In genomic region chr7:130925136-130925794, GRCh38 we compare ENCODE assay signal across 1 cellular context.
TF ChIP-seq lines count a peak whose summit lies in the region.

No MANE protein-coding gene starts in this region.

TF ChIP-seq in K562, 482 proteins besides CTCF, POLR2A, EP300 and RAD21 (continued from another document and continues in another):
- TF ChIP-seq, protein P1, sequence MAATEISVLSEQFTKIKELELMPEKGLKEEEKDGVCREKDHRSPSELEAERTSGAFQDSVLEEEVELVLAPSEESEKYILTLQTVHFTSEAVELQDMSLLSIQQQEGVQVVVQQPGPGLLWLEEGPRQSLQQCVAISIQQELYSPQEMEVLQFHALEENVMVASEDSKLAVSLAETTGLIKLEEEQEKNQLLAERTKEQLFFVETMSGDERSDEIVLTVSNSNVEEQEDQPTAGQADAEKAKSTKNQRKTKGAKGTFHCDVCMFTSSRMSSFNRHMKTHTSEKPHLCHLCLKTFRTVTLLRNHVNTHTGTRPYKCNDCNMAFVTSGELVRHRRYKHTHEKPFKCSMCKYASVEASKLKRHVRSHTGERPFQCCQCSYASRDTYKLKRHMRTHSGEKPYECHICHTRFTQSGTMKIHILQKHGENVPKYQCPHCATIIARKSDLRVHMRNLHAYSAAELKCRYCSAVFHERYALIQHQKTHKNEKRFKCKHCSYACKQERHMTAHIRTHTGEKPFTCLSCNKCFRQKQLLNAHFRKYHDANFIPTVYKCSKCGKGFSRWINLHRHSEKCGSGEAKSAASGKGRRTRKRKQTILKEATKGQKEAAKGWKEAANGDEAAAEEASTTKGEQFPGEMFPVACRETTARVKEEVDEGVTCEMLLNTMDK (IDR thresholded peaks at IDR 0.05; ENCODE audit: borderline replicate concordance, insufficient read depth, low read depth, low read length, poor library complexity, severe bottlenecking) = no peak
- TF ChIP-seq ZNF76 (CRISPR knock-in tag; IDR thresholded peaks at IDR 0.05; ENCODE audit: borderline replicate concordance) = no peak
- TF ChIP-seq PHB2 (IDR thresholded peaks at IDR 0.05; ENCODE audit: low read depth) = no peak
- no peak for TF ChIP-seq ZFX (CRISPR knock-in tag; IDR thresholded peaks at IDR 0.05)
- no peak for TF ChIP-seq ZNF644 (tag; IDR thresholded peaks at IDR 0.05; ENCODE audit: low read depth)
- no peak for TF ChIP-seq GABPA (tag; conservative IDR thresholded peaks at IDR 0.05; ENCODE audit: low read depth)
- TF ChIP-seq ZNF124 (CRISPR knock-in tag; IDR thresholded peaks at IDR 0.05) = no peak
- TF ChIP-seq SMAD1 (IDR thresholded peaks at IDR 0.05; ENCODE audit: low read depth, low read length, partially characterized antibody) = no peak
- no peak for TF ChIP-seq ILF3 (IDR thresholded peaks at IDR 0.05; ENCODE audit: borderline replicate concordance)
- no peak for TF ChIP-seq GATAD2A (IDR thresholded peaks at IDR 0.05)
- TF ChIP-seq PHTF2 (CRISPR knock-in tag; IDR thresholded peaks at IDR 0.05) = no peak
- TF ChIP-seq, protein P2, sequence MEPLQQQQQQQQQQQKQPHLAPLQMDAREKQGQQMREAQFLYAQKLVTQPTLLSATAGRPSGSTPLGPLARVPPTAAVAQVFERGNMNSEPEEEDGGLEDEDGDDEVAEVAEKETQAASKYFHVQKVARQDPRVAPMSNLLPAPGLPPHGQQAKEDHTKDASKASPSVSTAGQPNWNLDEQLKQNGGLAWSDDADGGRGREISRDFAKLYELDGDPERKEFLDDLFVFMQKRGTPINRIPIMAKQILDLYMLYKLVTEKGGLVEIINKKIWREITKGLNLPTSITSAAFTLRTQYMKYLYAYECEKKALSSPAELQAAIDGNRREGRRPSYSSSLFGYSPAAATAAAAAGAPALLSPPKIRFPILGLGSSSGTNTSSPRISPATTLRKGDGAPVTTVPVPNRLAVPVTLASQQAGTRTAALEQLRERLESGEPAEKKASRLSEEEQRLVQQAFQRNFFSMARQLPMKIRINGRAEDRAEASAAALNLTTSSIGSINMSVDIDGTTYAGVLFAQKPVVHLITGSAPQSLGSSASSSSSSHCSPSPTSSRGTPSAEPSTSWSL (CRISPR knock-in tag; IDR thresholded peaks at IDR 0.05; ENCODE audit: borderline replicate concordance) = no peak
- TF ChIP-seq, protein P3, sequence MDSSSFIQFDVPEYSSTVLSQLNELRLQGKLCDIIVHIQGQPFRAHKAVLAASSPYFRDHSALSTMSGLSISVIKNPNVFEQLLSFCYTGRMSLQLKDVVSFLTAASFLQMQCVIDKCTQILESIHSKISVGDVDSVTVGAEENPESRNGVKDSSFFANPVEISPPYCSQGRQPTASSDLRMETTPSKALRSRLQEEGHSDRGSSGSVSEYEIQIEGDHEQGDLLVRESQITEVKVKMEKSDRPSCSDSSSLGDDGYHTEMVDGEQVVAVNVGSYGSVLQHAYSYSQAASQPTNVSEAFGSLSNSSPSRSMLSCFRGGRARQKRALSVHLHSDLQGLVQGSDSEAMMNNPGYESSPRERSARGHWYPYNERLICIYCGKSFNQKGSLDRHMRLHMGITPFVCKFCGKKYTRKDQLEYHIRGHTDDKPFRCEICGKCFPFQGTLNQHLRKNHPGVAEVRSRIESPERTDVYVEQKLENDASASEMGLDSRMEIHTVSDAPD (CRISPR knock-in tag; IDR thresholded peaks at IDR 0.05) = no peak
- TF ChIP-seq THAP12 (CRISPR knock-in tag; IDR thresholded peaks at IDR 0.05) = no peak
- TF ChIP-seq NCOA1 (IDR thresholded peaks at IDR 0.05; ENCODE audit: low read depth) = peak; percentile 52; the same call in 1 of the 2 replicates
- no peak for TF ChIP-seq KDM5B (IDR thresholded peaks at IDR 0.05; ENCODE audit: insufficient replicate concordance, low read depth, low read length)
- TF ChIP-seq MTA3 (IDR thresholded peaks at IDR 0.05; ENCODE audit: borderline replicate concordance) = no peak
- TF ChIP-seq MAFF (IDR thresholded peaks at IDR 0.05; ENCODE audit: low read length) = peak; percentile 55; the same call in 1 of the 2 replicates
- TF ChIP-seq ZNF280A (IDR thresholded peaks at IDR 0.05; ENCODE audit: low read depth, partially characterized antibody) = no peak
- no peak for TF ChIP-seq ZNF584 (CRISPR knock-in tag; IDR thresholded peaks at IDR 0.05; ENCODE audit: low read depth)
- TF ChIP-seq XRCC5 (IDR thresholded peaks at IDR 0.05; ENCODE audit: low read depth, low read length) = no peak
- TF ChIP-seq NR4A1 (CRISPR knock-in tag; IDR thresholded peaks at IDR 0.05) = no peak
- no peak for TF ChIP-seq NR4A1 (tag; IDR thresholded peaks at IDR 0.05)
- no peak for TF ChIP-seq ZNF165 (CRISPR knock-in tag; IDR thresholded peaks at IDR 0.05; ENCODE audit: borderline replicate concordance)
- TF ChIP-seq ZNF561 (CRISPR knock-in tag; conservative IDR thresholded peaks at IDR 0.05) = no peak
- no peak for TF ChIP-seq TBL1XR1 (IDR thresholded peaks at IDR 0.05; ENCODE audit: low read length in 2 of 2)
- TF ChIP-seq JUND (IDR thresholded peaks at IDR 0.05; ENCODE audit: borderline replicate concordance, low read depth, low read length) = no peak
- TF ChIP-seq JUND (tag; IDR thresholded peaks at IDR 0.05; ENCODE audit: borderline replicate concordance, low read depth, low read length) = 0 out of 3 replicates have a peak, but pooled peaks have one; percentile 18
- TF ChIP-seq IRF2 (CRISPR knock-in tag; IDR thresholded peaks at IDR 0.05) = no peak
- TF ChIP-seq, protein P4, sequence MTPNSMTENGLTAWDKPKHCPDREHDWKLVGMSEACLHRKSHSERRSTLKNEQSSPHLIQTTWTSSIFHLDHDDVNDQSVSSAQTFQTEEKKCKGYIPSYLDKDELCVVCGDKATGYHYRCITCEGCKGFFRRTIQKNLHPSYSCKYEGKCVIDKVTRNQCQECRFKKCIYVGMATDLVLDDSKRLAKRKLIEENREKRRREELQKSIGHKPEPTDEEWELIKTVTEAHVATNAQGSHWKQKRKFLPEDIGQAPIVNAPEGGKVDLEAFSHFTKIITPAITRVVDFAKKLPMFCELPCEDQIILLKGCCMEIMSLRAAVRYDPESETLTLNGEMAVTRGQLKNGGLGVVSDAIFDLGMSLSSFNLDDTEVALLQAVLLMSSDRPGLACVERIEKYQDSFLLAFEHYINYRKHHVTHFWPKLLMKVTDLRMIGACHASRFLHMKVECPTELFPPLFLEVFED (CRISPR knock-in tag; conservative IDR thresholded peaks at IDR 0.05) = no peak
- no peak for TF ChIP-seq USF2 (CRISPR knock-in tag; IDR thresholded peaks at IDR 0.05)
- no peak for TF ChIP-seq HEY1 (CRISPR knock-in tag; IDR thresholded peaks at IDR 0.05; ENCODE audit: borderline replicate concordance)
- TF ChIP-seq BRD4 (IDR thresholded peaks at IDR 0.05) = no peak
- TF ChIP-seq, protein P5, sequence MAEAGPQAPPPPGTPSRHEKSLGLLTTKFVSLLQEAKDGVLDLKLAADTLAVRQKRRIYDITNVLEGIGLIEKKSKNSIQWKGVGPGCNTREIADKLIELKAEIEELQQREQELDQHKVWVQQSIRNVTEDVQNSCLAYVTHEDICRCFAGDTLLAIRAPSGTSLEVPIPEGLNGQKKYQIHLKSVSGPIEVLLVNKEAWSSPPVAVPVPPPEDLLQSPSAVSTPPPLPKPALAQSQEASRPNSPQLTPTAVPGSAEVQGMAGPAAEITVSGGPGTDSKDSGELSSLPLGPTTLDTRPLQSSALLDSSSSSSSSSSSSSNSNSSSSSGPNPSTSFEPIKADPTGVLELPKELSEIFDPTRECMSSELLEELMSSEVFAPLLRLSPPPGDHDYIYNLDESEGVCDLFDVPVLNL (CRISPR knock-in tag; IDR thresholded peaks at IDR 0.05; ENCODE audit: low read depth) = no peak
- TF ChIP-seq NONO (IDR thresholded peaks at IDR 0.05; ENCODE audit: low read depth in 2 of 2, low read length in 1 of 2) = no peak
- TF ChIP-seq BCOR (IDR thresholded peaks at IDR 0.05) = 0 out of 2 replicates have a peak, but pooled peaks have one; percentile 28
- no peak for TF ChIP-seq ZNF12 (CRISPR knock-in tag; IDR thresholded peaks at IDR 0.05)
- no peak for TF ChIP-seq WHSC1 (IDR thresholded peaks at IDR 0.05; ENCODE audit: low read length)
- TF ChIP-seq, protein P6, sequence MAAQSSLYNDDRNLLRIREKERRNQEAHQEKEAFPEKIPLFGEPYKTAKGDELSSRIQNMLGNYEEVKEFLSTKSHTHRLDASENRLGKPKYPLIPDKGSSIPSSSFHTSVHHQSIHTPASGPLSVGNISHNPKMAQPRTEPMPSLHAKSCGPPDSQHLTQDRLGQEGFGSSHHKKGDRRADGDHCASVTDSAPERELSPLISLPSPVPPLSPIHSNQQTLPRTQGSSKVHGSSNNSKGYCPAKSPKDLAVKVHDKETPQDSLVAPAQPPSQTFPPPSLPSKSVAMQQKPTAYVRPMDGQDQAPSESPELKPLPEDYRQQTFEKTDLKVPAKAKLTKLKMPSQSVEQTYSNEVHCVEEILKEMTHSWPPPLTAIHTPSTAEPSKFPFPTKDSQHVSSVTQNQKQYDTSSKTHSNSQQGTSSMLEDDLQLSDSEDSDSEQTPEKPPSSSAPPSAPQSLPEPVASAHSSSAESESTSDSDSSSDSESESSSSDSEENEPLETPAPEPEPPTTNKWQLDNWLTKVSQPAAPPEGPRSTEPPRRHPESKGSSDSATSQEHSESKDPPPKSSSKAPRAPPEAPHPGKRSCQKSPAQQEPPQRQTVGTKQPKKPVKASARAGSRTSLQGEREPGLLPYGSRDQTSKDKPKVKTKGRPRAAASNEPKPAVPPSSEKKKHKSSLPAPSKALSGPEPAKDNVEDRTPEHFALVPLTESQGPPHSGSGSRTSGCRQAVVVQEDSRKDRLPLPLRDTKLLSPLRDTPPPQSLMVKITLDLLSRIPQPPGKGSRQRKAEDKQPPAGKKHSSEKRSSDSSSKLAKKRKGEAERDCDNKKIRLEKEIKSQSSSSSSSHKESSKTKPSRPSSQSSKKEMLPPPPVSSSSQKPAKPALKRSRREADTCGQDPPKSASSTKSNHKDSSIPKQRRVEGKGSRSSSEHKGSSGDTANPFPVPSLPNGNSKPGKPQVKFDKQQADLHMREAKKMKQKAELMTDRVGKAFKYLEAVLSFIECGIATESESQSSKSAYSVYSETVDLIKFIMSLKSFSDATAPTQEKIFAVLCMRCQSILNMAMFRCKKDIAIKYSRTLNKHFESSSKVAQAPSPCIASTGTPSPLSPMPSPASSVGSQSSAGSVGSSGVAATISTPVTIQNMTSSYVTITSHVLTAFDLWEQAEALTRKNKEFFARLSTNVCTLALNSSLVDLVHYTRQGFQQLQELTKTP (IDR thresholded peaks at IDR 0.05; ENCODE audit: low read depth in 1 of 2, partially characterized antibody in 2 of 2) = peak in 1 of 2 experiments; percentile 34
- peak; percentile 84; the same call in 1 of the 2 replicates for TF ChIP-seq YBX1 (IDR thresholded peaks at IDR 0.05)
- no peak for TF ChIP-seq MIER1 (IDR thresholded peaks at IDR 0.05; ENCODE audit: low read depth)
- no peak for TF ChIP-seq ZKSCAN8 (CRISPR knock-in tag; IDR thresholded peaks at IDR 0.05)
- no peak for TF ChIP-seq ZNF449 (CRISPR knock-in tag; IDR thresholded peaks at IDR 0.05)
- no peak for TF ChIP-seq ZNF785 (CRISPR knock-in tag; IDR thresholded peaks at IDR 0.05)
- TF ChIP-seq NFATC3 (IDR thresholded peaks at IDR 0.05) = no peak
- TF ChIP-seq KLF6 (CRISPR knock-in tag; IDR thresholded peaks at IDR 0.05; ENCODE audit: borderline replicate concordance) = no peak
